Comparison of ENCODE assay signal across 8 cellular contexts in genomic region chr19:48169974-48170803, GRCh38. TPM values are rescaled to one million over a fixed set of nuclear protein-coding genes. Genes with fewer than 3 reads are reported as not detected.
DNase-seq lines count a peak whose midpoint lies in the region; ATAC-seq and TF ChIP-seq lines count a peak whose summit lies in the region.

TSS of gene LIG1 (minus strand) at chr19:48170344. CDS start at chr19:48165566, 4,778 bp downstream.
TSS of gene ZSWIM9 (plus strand) at chr19:48170680. CDS start at chr19:48171803, 1,123 bp downstream.

- no peaks in the 10 kb centered on the region for H3K27me3 ChIP-seq in liver (ENCODE audit: control insufficient read depth in 4 of 4, insufficient read depth in 4 of 4, low read length in 3 of 4)

- H3K9me3 Mint-ChIP-seq in CD14-positive monocyte = peaks cover 0 to 3% (median 0%) of the 10 kb centered on the region in 7 donors
- no peaks in the 10 kb centered on the region for H3K9me3 Mint-ChIP-seq in dendritic cell treated with granulocyte-macrophage colony-stimulating factor and Interleukin-4, amounts not matched to agents 40 ng/mL and 50 ng/mL, for 4 days

- H3K27ac Mint-ChIP-seq in CD14-positive monocyte = peak within 1 kb of the TSS; percentile 95 to 100 (median 99)
- H3K27ac Mint-ChIP-seq in dendritic cell treated with granulocyte-macrophage colony-stimulating factor and Interleukin-4, amounts not matched to agents 40 ng/mL and 50 ng/mL, for 4 days = peak within 1 kb of the TSS; percentile 94

- H3K9ac ChIP-seq in liver (ENCODE audit: low read depth in 1 of 2, low read length in 2 of 2) = peak within 1 kb of the TSS; percentile 36 to 54

- H3K36me3 Mint-ChIP-seq in CD14-positive monocyte = peaks cover 18 to 22% of the 10 kb centered on the region in 2 donors
- H3K36me3 Mint-ChIP-seq in dendritic cell treated with granulocyte-macrophage colony-stimulating factor and Interleukin-4, amounts not matched to agents 40 ng/mL and 50 ng/mL, for 4 days (ENCODE audit: low read depth) = peaks cover 47% of the 10 kb centered on the region

- H3K36me3 ChIP-seq in liver (ENCODE audit: control insufficient read depth in 4 of 4, insufficient read depth in 3 of 4, low read depth in 1 of 4, low read length in 3 of 4) = peaks cover 0 to 8% (median 0%) of the 10 kb centered on the region in 4 donors

- H3K27ac ChIP-seq in liver (ENCODE audit: low read depth in 1 of 2, low read length in 2 of 2) = peak within 1 kb of the TSS; percentile 91 to 98

- TF ChIP-seq CTCF in CD14-positive monocyte (IDR thresholded peaks at IDR 0.05) = peak; percentile 20
- no peak for TF ChIP-seq CTCF in liver (IDR thresholded peaks at IDR 0.05; ENCODE audit: low read depth, low read length, missing input control)

- peak in 1 of 2 donors; percentile 7 for TF ChIP-seq RAD21 in liver (IDR thresholded peaks at IDR 0.05)

- peak; percentile 78 for DNase-seq in CD14-positive monocyte (ENCODE audit: low spot score)
- peak; percentile 96 for DNase-seq in NCI-H748 treated with DMSO at 0.1 percent for 48 hours (lab: John Stamatoyannopoulos, UW)
- DNase-seq in activated CD4-positive, alpha-beta T cell treated with anti-CD3 and anti-CD28 coated beads, Interleukin-2, amount 50 U/mL, for 24 hours (ENCODE audit: low read depth in 1 of 2, low spot score in 1 of 2) = peak; percentile 83 to 85
- DNase-seq in stimulated activated CD4-positive, alpha-beta T cell treated with anti-CD3 and anti-CD28 coated beads, Interleukin-4, amount 100 ng/mL, for 1 hour = peak; percentile 91

- intact Hi-C loops in CD14-positive monocyte (cut with micrococcal nuclease) = no loop called here
- intact Hi-C loops in dendritic cell treated with granulocyte-macrophage colony-stimulating factor and Interleukin-4, amounts not matched to agents 40 ng/mL and 50 ng/mL, for 4 days (cut with micrococcal nuclease) = no loop called here

- H3K4me3 Mint-ChIP-seq in CD14-positive monocyte = peak within 1 kb of the TSS; percentile 97 to 100
- H3K4me3 Mint-ChIP-seq in dendritic cell treated with granulocyte-macrophage colony-stimulating factor and Interleukin-4, amounts not matched to agents 40 ng/mL and 50 ng/mL, for 4 days = peak within 1 kb of the TSS; percentile 93

- WGBS in liver = under 1% methylated on average over 81 of the region's 81 CpGs

- H3K4me1 Mint-ChIP-seq in CD14-positive monocyte = peaks cover 26% of the 10 kb centered on the region
- H3K4me1 Mint-ChIP-seq in dendritic cell treated with granulocyte-macrophage colony-stimulating factor and Interleukin-4, amounts not matched to agents 40 ng/mL and 50 ng/mL, for 4 days (ENCODE audit: low read depth) = peaks cover 29% of the 10 kb centered on the region

- H3K4me1 ChIP-seq in liver (ENCODE audit: control insufficient read depth in 4 of 4, insufficient read depth in 4 of 4, low read length in 3 of 4) = peaks cover 0 to 13% (median 9%) of the 10 kb centered on the region in 4 donors

- ATAC-seq in GM19372 (IDR thresholded peaks at IDR 0.05; ENCODE audit: low read depth, unreplicated experiment) (peak; percentile 83), HG03521 (IDR thresholded peaks at IDR 0.05; ENCODE audit: unreplicated experiment) (peak; percentile 76)

- H3K27me3 Mint-ChIP-seq in CD14-positive monocyte (ENCODE audit: low read depth in 3 of 3) = no peaks in the 10 kb centered on the region
- no peaks in the 10 kb centered on the region for H3K27me3 Mint-ChIP-seq in dendritic cell treated with granulocyte-macrophage colony-stimulating factor and Interleukin-4, amounts not matched to agents 40 ng/mL and 50 ng/mL, for 4 days

- H3K4me3 ChIP-seq in liver (ENCODE audit: low read depth in 1 of 3, low read length in 3 of 3) = peak within 1 kb of the TSS; percentile 73 to 89 (median 75)

- no peaks in the 10 kb centered on the region for H3K9me3 ChIP-seq in liver (ENCODE audit: control insufficient read depth in 4 of 4, low read length in 3 of 4)

TF ChIP-seq in liver, 16 proteins besides CTCF, POLR2A, EP300 and RAD21:
- peak; percentile 64 for TF ChIP-seq REST (IDR thresholded peaks at IDR 0.05)
- no peak for TF ChIP-seq HNF4G (IDR thresholded peaks at IDR 0.05)
- no peak for TF ChIP-seq TAF1 (conservative IDR thresholded peaks at IDR 0.05)
- peak in 1 of 2 donors; percentile 40 for TF ChIP-seq RXRA (IDR thresholded peaks at IDR 0.05)
- TF ChIP-seq, protein P1, sequence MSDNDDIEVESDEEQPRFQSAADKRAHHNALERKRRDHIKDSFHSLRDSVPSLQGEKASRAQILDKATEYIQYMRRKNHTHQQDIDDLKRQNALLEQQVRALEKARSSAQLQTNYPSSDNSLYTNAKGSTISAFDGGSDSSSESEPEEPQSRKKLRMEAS (IDR thresholded peaks at IDR 0.05) = no peak
- TF ChIP-seq SP1 (IDR thresholded peaks at IDR 0.05) = peak; percentile 60
- no peak for TF ChIP-seq ZBTB33 (IDR thresholded peaks at IDR 0.05)
- peak; percentile 88 for TF ChIP-seq YY1 (IDR thresholded peaks at IDR 0.05)
- TF ChIP-seq EGR1 (IDR thresholded peaks at IDR 0.05; ENCODE audit: low read depth in 2 of 2) = no peak
- TF ChIP-seq FOXA2 (IDR thresholded peaks at IDR 0.05) = no peak
- TF ChIP-seq HNF4A (conservative IDR thresholded peaks at IDR 0.05) = peak; percentile 17 to 30
- TF ChIP-seq FOXA1 (IDR thresholded peaks at IDR 0.05) = no peak
- TF ChIP-seq GABPA (IDR thresholded peaks at IDR 0.05 in 1 of 2, conservative IDR thresholded peaks at IDR 0.05 in 1 of 2) = peak in 1 of 2 donors; percentile 72
- no peak for TF ChIP-seq NR2F2 (IDR thresholded peaks at IDR 0.05)
- TF ChIP-seq JUND (IDR thresholded peaks at IDR 0.05) = no peak
- no peak for TF ChIP-seq ATF3 (IDR thresholded peaks at IDR 0.05)

RNA-seq across cellular contexts. Expression of gene LIG1, which starts in this region (rescaled TPM):
- polyA plus RNA-seq in CD14-positive monocyte (1 to 10 TPM; 2.5 to 3.6 TPM), liver (1 to 10 TPM; 6.7 to 7.5 TPM)
- 10 to 100 TPM in 1 of 2 donors, 1 to 10 TPM in 1; 6.3 to 61.5 TPM for total RNA-seq in liver

RNA-seq across cellular contexts. Expression of gene ZSWIM9, which starts in this region (rescaled TPM):
- polyA plus RNA-seq in CD14-positive monocyte = under 1 TPM; 0.28 to 0.97 TPM
- 1 to 10 TPM; 1.6 to 2.5 TPM for total RNA-seq in liver
- 1 to 10 TPM in 1 of 2 donors, under 1 TPM in 1; 0.25 to 1.6 TPM for polyA plus RNA-seq in liver

Comparison
In these comparisons a context has a peak if more than half of its experiments do, and no peak if none do; other contexts are left out.
1. Peak in every context shown above with its lines: DNase-seq, ATAC-seq, H3K4me3 ChIP-seq and H3K27ac ChIP-seq.